ENCODE assay signal across 20 cellular contexts in the genomic region with DNA sequence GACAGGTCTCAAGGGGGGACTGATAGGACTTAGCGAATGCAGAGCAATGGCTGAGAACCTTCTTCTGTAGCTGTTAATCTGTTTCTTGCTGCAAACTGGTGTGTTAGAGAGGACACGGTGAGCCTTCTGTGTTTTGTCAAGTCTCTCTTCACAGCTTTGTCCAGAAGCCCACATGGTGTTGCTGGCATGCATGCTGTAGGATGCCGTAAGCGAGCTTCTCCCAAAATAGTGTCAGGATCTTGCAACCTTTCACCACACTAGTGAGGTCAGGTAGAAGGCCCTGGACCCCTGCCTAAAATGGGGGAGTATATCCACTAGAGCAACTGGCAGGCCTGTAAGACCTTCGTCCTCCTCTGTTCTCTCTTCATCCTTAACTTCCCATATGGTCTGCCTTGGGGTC. TPM values are rescaled to one million over a fixed set of nuclear protein-coding genes. Genes with fewer than 3 reads are reported as not detected.
"Had no signal": no experiment of that assay in that cellular context is flagged by ENCODE, and none has a peak within 500 bp of the region (broad histone marks: within the 10 kb centered on the region; RNA-seq: fewer than 3 reads in every experiment).

No MANE protein-coding gene starts in this region.

- DNase-seq: activated effector memory CD4-positive, alpha-beta T cell treated with Interleukin-2 at 50 U/mL for 16 hours; activated T-cell treated with anti-CD3 and anti-CD28 coated beads for 4 hours; amniotic stem cell; effector CD4-positive, alpha-beta T cell; effector memory CD8-positive, alpha-beta T cell; foreskin keratinocyte; gastrocnemius medialis; T-helper 17 cell; T1000 had no signal

- ATAC-seq: activated CD4-positive, CD25-positive, alpha-beta regulatory T cell treated with anti-CD3 and anti-CD28 coated beads, Interleukin-2, amount 50 U/mL, for 24 hours; activated T-helper 17 cell treated with anti-CD3 and anti-CD28 coated beads, Interleukin-2, amount 50 U/mL, for 72 hours; effector memory CD8-positive, alpha-beta T cell; gastrocnemius medialis; T-helper 17 cell had no signal

- H3K9me3 ChIP-seq: esophagus muscularis mucosa, gastrocnemius medialis had no signal

- H3K27ac ChIP-seq: cardiac muscle cell, coronary artery, esophagus muscularis mucosa, foreskin keratinocyte, gastrocnemius medialis, WERI-Rb-1 had no signal

- H3K4me3 ChIP-seq: cardiac muscle cell, coronary artery, esophagus muscularis mucosa, gastrocnemius medialis had no signal

- H3K4me1 ChIP-seq: esophagus muscularis mucosa, foreskin keratinocyte, gastrocnemius medialis had no signal

- H3K36me3 ChIP-seq: cardiac muscle cell, esophagus muscularis mucosa, gastrocnemius medialis, WERI-Rb-1 had no signal

RNA-seq across cellular contexts. Expression of gene GLP1R, which starts 51.9 kb away (rescaled TPM):
- total RNA-seq: activated B cell treated with CpG ODN at 0.5 μM for 24 hours; activated CD4-positive, alpha-beta memory T cell treated with anti-CD3 and anti-CD28 coated beads, Interleukin-2, amount 10 ng/mL, durations not matched to agents 7 days and 5 days; activated CD4-positive, alpha-beta T cell treated with anti-CD3 and anti-CD28 coated beads, Interleukin-2, amount 10 ng/mL, durations not matched to agents 7 days and 5 days; activated T-helper 17 cell treated with anti-CD3 and anti-CD28 coated beads, Interleukin-2, amount 50 U/mL, for 72 hours; astrocyte; esophagus muscularis mucosa; foreskin keratinocyte; gastrocnemius medialis; glomerular endothelial cell; T-helper 17 cell had no signal
- polyA plus RNA-seq: foreskin keratinocyte had no signal
